Comparison of ENCODE assay signal across 8 cellular contexts in the genomic region with DNA sequence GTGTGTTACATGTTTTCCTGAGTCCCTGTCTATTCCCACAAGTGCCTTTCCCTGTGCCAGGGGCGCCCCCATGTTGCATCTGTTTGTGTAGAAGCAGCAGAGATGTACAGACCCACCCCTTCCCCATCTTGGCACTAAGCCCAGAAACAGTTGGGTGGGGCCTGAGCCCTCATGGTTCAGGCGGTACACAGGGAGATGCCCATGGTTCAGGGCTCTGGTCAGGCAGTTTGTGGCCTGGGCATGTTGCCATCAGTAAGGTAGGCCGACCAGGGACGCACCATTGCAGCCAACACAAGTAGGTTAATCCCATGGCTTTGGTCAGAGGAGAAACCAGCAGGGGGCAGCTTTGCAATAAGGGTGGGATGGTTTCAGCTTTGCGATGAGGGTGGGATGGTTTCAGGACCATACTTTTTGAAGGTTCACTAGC. TPM values are rescaled to one million over a fixed set of nuclear protein-coding genes. Genes with fewer than 3 reads are reported as not detected.
A peak's percentile ranks its signal among the peaks of the same experiment; 100 is the strongest.
DNase-seq lines count a peak whose midpoint lies in the region; ATAC-seq, FAIRE-seq and TF ChIP-seq lines count a peak whose summit lies in the region.

No MANE protein-coding gene starts in this region.

- POLR2A ChIA-PET in K562 (lab: Yijun Ruan, JAX), result interaction anchor here (0.6 to 2.4 kb wide), 3 partner anchors 13 to 188 kb away, joined by 3 to 9 read pairs (median 4); a partner anchor contains a TSS

- no peak overlapping the region for H3K4me3 Mint-ChIP-seq in activated T-cell treated with anti-CD3 and anti-CD28 coated beads, Interleukin-2, amount 50 U/mL, for 24 hours
- peak overlapping the region; percentile 26 for H3K4me3 Mint-ChIP-seq in osteocyte (ENCODE audit: unreplicated experiment)

- H3K4me1 Mint-ChIP-seq in activated T-cell treated with anti-CD3 and anti-CD28 coated beads, Interleukin-2, amount 50 U/mL, for 24 hours (ENCODE audit: low read depth), result peaks cover 46% of the 10 kb centered on the region
- H3K4me1 Mint-ChIP-seq in osteocyte (ENCODE audit: unreplicated experiment), result peaks cover 28% of the 10 kb centered on the region

- TF ChIP-seq RAD21 in K562 (CRISPR knock-in tag; conservative IDR thresholded peaks at IDR 0.05 in 1 of 2, IDR thresholded peaks at IDR 0.05 in 1 of 2), result peak; percentile 75 to 83

- no peaks in the 10 kb centered on the region for H3K9me3 ChIP-seq in K562 (replicated peaks; ENCODE audit: control insufficient read depth, insufficient read depth, low read depth, low read length)
- H3K9me3 ChIP-seq in stomach, result no peaks in the 10 kb centered on the region

- 5% methylated on average over 5 of the region's 5 CpGs for WGBS in K562 (ENCODE audit: insufficient coverage, low coverage, missing lambda C conversion rate)
- WGBS in stomach, 5 donors, result 41 to 56% (median 47%) methylated on average over 5 of the region's 5 CpGs

- H3K27ac ChIP-seq in K562 (ENCODE audit: extremely low read depth, low read depth, low read length) (no peak overlapping the region), stomach (no peak overlapping the region)

- in situ Hi-C loops in K562 (cut with MboI), result no loop called here

- H3K27me3 ChIP-seq in K562 (ENCODE audit: control insufficient read depth in 2 of 2, insufficient read depth in 2 of 2, low read length in 2 of 2), result peaks cover 36 to 63% of the 10 kb centered on the region in 2 experiments; a peak in 4 of 5 replicates
- peaks cover 0 to 64% (median 32%) of the 10 kb centered on the region in 3 donors for H3K27me3 ChIP-seq in stomach

- H3K4me3 ChIP-seq in K562, result no peak overlapping the region
- H3K4me3 ChIP-seq in stomach, result no peak overlapping the region

- DNase-seq in activated T-cell treated with anti-CD3 and anti-CD28 coated beads, Interleukin-2, amount 50 U/mL, for 1 hour, result peak; percentile 27
- DNase-seq in activated T-cell treated with anti-CD3 and anti-CD28 coated beads, Interleukin-2, amount 50 U/mL, for 24 hours, result no peak
- DNase-seq in NCI-H1930 (lab: John Stamatoyannopoulos, UW), result peak; percentile 19 to 26
- DNase-seq in K562 (ENCODE audit: extremely low read depth in 1 of 4, low spot score in 3 of 4), result peak in 3 of 4 experiments; percentile 45 to 72 (median 65)
- DNase-seq in osteocyte (ENCODE audit: extremely low spot score, unreplicated experiment), result no peak
- DNase-seq in NCI-H510A (lab: John Stamatoyannopoulos, UW), result no peak
- no peak for DNase-seq in stomach

- no peak overlapping the region for H3K9ac ChIP-seq in K562 (ENCODE audit: insufficient read depth in 1 of 2, low read depth in 2 of 2, low read length in 2 of 2)

- intact Hi-C loops in K562 (cut with micrococcal nuclease) (loop anchor here (1.0 kb wide), 1 partner anchor 24 kb away; no protein-coding TSS in a partner anchor), stomach (cut with DNase I; ENCODE audit: low total_unique reads) (no loop called here)

- TF ChIP-seq POLR2A in K562 (conservative IDR thresholded peaks at IDR 0.05), result no peak
- TF ChIP-seq POLR2A in stomach (IDR thresholded peaks at IDR 0.05), result no peak

- H3K36me3 ChIP-seq in K562 (ENCODE audit: control insufficient read depth, insufficient read depth, low read length) (no peaks in the 10 kb centered on the region), stomach (no peaks in the 10 kb centered on the region)

- no peaks in the 10 kb centered on the region for H3K36me3 Mint-ChIP-seq in activated T-cell treated with anti-CD3 and anti-CD28 coated beads, Interleukin-2, amount 50 U/mL, for 24 hours (ENCODE audit: low read depth)
- H3K36me3 Mint-ChIP-seq in osteocyte (ENCODE audit: unreplicated experiment), result no peaks in the 10 kb centered on the region

- H3K27ac Mint-ChIP-seq in activated T-cell treated with anti-CD3 and anti-CD28 coated beads, Interleukin-2, amount 50 U/mL, for 24 hours, result no peak overlapping the region
- H3K27ac Mint-ChIP-seq in osteocyte (ENCODE audit: unreplicated experiment), result no peak overlapping the region

- ATAC-seq in K562, result peak; percentile 69
- no peak for ATAC-seq in HG02798 (IDR thresholded peaks at IDR 0.05; ENCODE audit: poor library complexity, unreplicated experiment)

- peaks cover 49% of the 10 kb centered on the region for H4K20me1 ChIP-seq in K562 (replicated peaks; ENCODE audit: control insufficient read depth, insufficient read depth, low read length)

- peaks cover 31% of the 10 kb centered on the region for H3K27me3 Mint-ChIP-seq in activated T-cell treated with anti-CD3 and anti-CD28 coated beads, Interleukin-2, amount 50 U/mL, for 24 hours
- H3K27me3 Mint-ChIP-seq in osteocyte (ENCODE audit: unreplicated experiment), result peaks cover 4% of the 10 kb centered on the region

- no peak overlapping the region for H2AFZ ChIP-seq in K562 (ENCODE audit: low read depth, low read length)

- H3K9me3 Mint-ChIP-seq in activated T-cell treated with anti-CD3 and anti-CD28 coated beads, Interleukin-2, amount 50 U/mL, for 24 hours, result no peaks in the 10 kb centered on the region
- no peaks in the 10 kb centered on the region for H3K9me3 Mint-ChIP-seq in osteocyte (ENCODE audit: unreplicated experiment)

- H3K4me1 ChIP-seq in K562 (replicated peaks in 1 of 2; ENCODE audit: control insufficient read depth in 2 of 2, insufficient read depth in 2 of 2, low read length in 2 of 2) (peaks cover 26 to 41% of the 10 kb centered on the region in 2 experiments), stomach (peaks cover 33 to 62% (median 46%) of the 10 kb centered on the region in 4 donors)

- CTCF ChIA-PET in K562 (lab: Yijun Ruan, JAX; ENCODE audit: low intra/inter-chr PET ratio), result interaction anchor here (1.0 to 2.1 kb wide), 4 partner anchors 24 to 298 kb away, joined by 4 to 48 read pairs (median 7); no protein-coding TSS in a partner anchor

- no peaks in the 10 kb centered on the region for H3K9me1 ChIP-seq in K562 (ENCODE audit: control insufficient read depth, insufficient read depth, low read length)

- BruUV-seq in K562 (replicated peaks; lab: Mats Ljungman, UMichigan), result no TSS peak

- no peak for TF ChIP-seq EP300 in K562 (IDR thresholded peaks at IDR 0.05; ENCODE audit: low read length)
- TF ChIP-seq EP300 in stomach (IDR thresholded peaks at IDR 0.05), result no peak

- FAIRE-seq in K562 (lab: Jason Lieb, UNC), result peak; percentile 69

- peak overlapping the region; percentile 66 for H3K4me2 ChIP-seq in K562 (ENCODE audit: insufficient read depth, low read length)

- H3K79me2 ChIP-seq in K562 (ENCODE audit: control insufficient read depth, insufficient read depth, low read length), result no peaks in the 10 kb centered on the region

- TF ChIP-seq CTCF in K562 (IDR thresholded peaks at IDR 0.05 in 2 of 3, conservative IDR thresholded peaks at IDR 0.05 in 1 of 3; ENCODE audit: insufficient read depth in 2 of 3, low read depth in 1 of 3, low read length in 3 of 3) (peak; percentile 66 to 78 (median 70)), osteocyte (IDR thresholded peaks at IDR 0.05) (peak; percentile 23), stomach (IDR thresholded peaks at IDR 0.05) (peak in 1 of 7 experiments; percentile 3)

TF ChIP-seq in K562, 482 proteins besides CTCF, POLR2A, EP300 and RAD21 (continues in another document):
- no peak for TF ChIP-seq SMAD3 (CRISPR knock-in tag; conservative IDR thresholded peaks at IDR 0.05)
- TF ChIP-seq MAZ (CRISPR knock-in tag; conservative IDR thresholded peaks at IDR 0.05 in 1 of 2, IDR thresholded peaks at IDR 0.05 in 1 of 2), result no peak
- TF ChIP-seq NFIC (IDR thresholded peaks at IDR 0.05), result peak; percentile 94

RNA-seq across cellular contexts. Expression of a gene that starts 0.9 kb away (rescaled TPM):
- 0.42 and 2.8 TPM in 2 replicates for total RNA-seq in K562 (2011; cell fraction: chromatin; rRNA removed; ENCODE audit: low replicate concordance)
- 1.2 and 2.5 TPM in 2 replicates for total RNA-seq in K562 (2011; cell fraction: nucleolus; rRNA removed)
- 0.31 and 0.44 TPM in 2 replicates for total RNA-seq in K562 (2011; cell fraction: nucleoplasm; rRNA removed)
- total RNA-seq in K562 (2014; rRNA removed) (0.23 and 0.33 TPM in 2 replicates), K562 (2014; rRNA removed; fragmentation: Illumina TruSeq; extraction: Trizol) (0.04 TPM in 1 of 2 replicates, not detected in the other), K562 (2015; rRNA removed; fragmentation: Illumina TruSeq; extraction: Trizol) (0.22 and 0.23 TPM in 2 replicates), K562 (2021) (0.22 and 0.34 TPM in 2 replicates), osteocyte (8.2 and 8.4 TPM in 2 replicates), stomach (1 to 10 TPM in 4 of 5 donors, not detected in 1; 1.3 to 4.9 (median 2.8) TPM)
- polyA plus RNA-seq in K562 (2011; rRNA removed) (0.14 and 0.38 TPM in 2 replicates), K562 (2014; fragmentation: Illumina TruSeq; extraction: Trizol) (0.07 and 0.11 TPM in 2 replicates), K562 (2014; fragmentation: Nextera tagmentation; extraction: Ambion mirVana) (not detected), K562 (2014; rRNA removed) (0.18 and 0.20 TPM in 2 replicates), stomach (1 to 10 TPM in 2 of 3 donors, under 1 TPM in 1; 0.61 to 1.9 (median 1.5) TPM)
- polyA plus RNA-seq in K562 (2011; cell fraction: cytosol; rRNA removed), result 0.27 and 0.35 TPM in 2 replicates
- polyA plus RNA-seq in K562 (2011; cell fraction: nucleus; rRNA removed), result 2.0 and 3.4 TPM in 2 replicates
- 0.17 and 0.54 TPM in 2 replicates for polyA plus RNA-seq in K562 (2012)
- 0.09 and 0.53 TPM in 2 replicates for polyA minus RNA-seq in K562 (2011; rRNA and poly(A)+ RNA removed)
- 1.2 TPM in 1 of 2 replicates, not detected in the other for polyA minus RNA-seq in K562 (2011; cell fraction: cytosol; rRNA and poly(A)+ RNA removed)
- polyA minus RNA-seq in K562 (2011; cell fraction: nucleus; rRNA and poly(A)+ RNA removed), result 0.67 and 1.7 TPM in 2 replicates

RNA-seq across cellular contexts. Expression of a gene that starts 50.8 kb away (rescaled TPM):
- 1.5 and 3.2 TPM in 2 replicates for total RNA-seq in K562 (2011; cell fraction: chromatin; rRNA removed; ENCODE audit: low replicate concordance)
- total RNA-seq in K562 (2011; cell fraction: nucleolus; rRNA removed), result 2.8 and 3.0 TPM in 2 replicates
- total RNA-seq in K562 (2011; cell fraction: nucleoplasm; rRNA removed), result 3.4 and 4.1 TPM in 2 replicates
- total RNA-seq in K562 (2014; rRNA removed), result 0.20 and 0.27 TPM in 2 replicates
- 0.16 and 0.36 TPM in 2 replicates for total RNA-seq in K562 (2014; rRNA removed; fragmentation: Illumina TruSeq; extraction: Trizol)
- total RNA-seq in K562 (2015; rRNA removed; fragmentation: Illumina TruSeq; extraction: Trizol), result 0.23 and 0.25 TPM in 2 replicates
- 0.22 and 0.71 TPM in 2 replicates for total RNA-seq in K562 (2021)
- polyA plus RNA-seq in K562 (2011; rRNA removed), result 0.39 and 0.63 TPM in 2 replicates
- polyA plus RNA-seq in K562 (2011; cell fraction: cytosol; rRNA removed), result 0.31 and 0.60 TPM in 2 replicates
- polyA plus RNA-seq in K562 (2011; cell fraction: nucleus; rRNA removed), result 1.6 and 2.8 TPM in 2 replicates
- 0.17 and 1.2 TPM in 2 replicates for polyA plus RNA-seq in K562 (2012)
- 0.19 and 0.42 TPM in 2 replicates for polyA plus RNA-seq in K562 (2014; fragmentation: Illumina TruSeq; extraction: Trizol)
- under 1 TPM in 1 of 2 experiments, not detected in 1; 0.03 TPM for polyA plus RNA-seq in K562 (2014; fragmentation: Nextera tagmentation; extraction: Ambion mirVana)
- 0.25 and 0.46 TPM in 2 replicates for polyA plus RNA-seq in K562 (2014; rRNA removed)
- polyA minus RNA-seq in K562 (2011; rRNA and poly(A)+ RNA removed), result 0.21 and 0.67 TPM in 2 replicates
- 0.38 TPM in 1 of 2 replicates, not detected in the other for polyA minus RNA-seq in K562 (2011; cell fraction: cytosol; rRNA and poly(A)+ RNA removed)
- 1.00 and 1.9 TPM in 2 replicates for polyA minus RNA-seq in K562 (2011; cell fraction: nucleus; rRNA and poly(A)+ RNA removed)
- 0.44 and 0.67 TPM in 2 replicates for total RNA-seq in osteocyte
- 10 to 100 TPM in 1 of 5 donors, 1 to 10 TPM in 2, under 1 TPM in 1, not detected in 1; 0.55 to 11.1 (median 5.1) TPM for total RNA-seq in stomach
- polyA plus RNA-seq in stomach, result 1 to 10 TPM in 2 of 3 donors, under 1 TPM in 1; 0.95 to 5.6 (median 3.1) TPM

Comparison
In these comparisons a context has a peak if more than half of its experiments do, and no peak if none do; other contexts are left out.
1. DNase-seq: peak in activated T-cell treated with anti-CD3 and anti-CD28 coated beads, Interleukin-2, amount 50 U/mL, for 1 hour (single experiment), NCI-H1930 (2 of 2) and K562 (3 of 4); none in activated T-cell treated with anti-CD3 and anti-CD28 coated beads, Interleukin-2, amount 50 U/mL, for 24 hours (single experiment), osteocyte (single experiment), NCI-H510A (single experiment) and stomach (single experiment).